In genomic region chr7:29190349-29191045, GRCh38 we compare ENCODE assay signal across 11 cellular contexts. TPM values are rescaled to one million over a fixed set of nuclear protein-coding genes. Genes with fewer than 3 reads are reported as not detected.
DNase-seq lines count a peak whose midpoint lies in the region; ATAC-seq and TF ChIP-seq lines count a peak whose summit lies in the region.
"Had no signal": no experiment of that assay in that cellular context is flagged by ENCODE, and none has a peak within 500 bp of the region (broad histone marks: within the 10 kb centered on the region; RNA-seq: fewer than 3 reads in every experiment).

No MANE protein-coding gene starts in this region.

- H3K36me3 ChIP-seq in HUES6 (ENCODE audit: control insufficient read depth, insufficient read depth, low read length): no peaks in the 10 kb centered on the region
- no peaks in the 10 kb centered on the region for H3K36me3 ChIP-seq in endodermal cell (ENCODE audit: control insufficient read depth, insufficient read depth, low read length)
- H3K36me3 ChIP-seq in smooth muscle cell (ENCODE audit: low read depth): no peaks in the 10 kb centered on the region
- H3K36me3 ChIP-seq: sigmoid colon had no signal

- H3K4me1 Mint-ChIP-seq in endodermal cell: peaks cover 48% of the 10 kb centered on the region

- H3K79me2 ChIP-seq in smooth muscle cell (ENCODE audit: low read depth): no peaks in the 10 kb centered on the region

- peak overlapping the region; percentile 68 for H2AFZ ChIP-seq in smooth muscle cell (ENCODE audit: low read depth)

- peak overlapping the region; percentile 81 for H3K4me2 ChIP-seq in smooth muscle cell

- H3K27me3 ChIP-seq in HUES6 (ENCODE audit: control insufficient read depth, insufficient read depth, low read length): peaks cover 50% of the 10 kb centered on the region
- H3K27me3 ChIP-seq in endodermal cell (ENCODE audit: control insufficient read depth, insufficient read depth, low read length, poor library complexity, severe bottlenecking): peaks cover 28% of the 10 kb centered on the region
- H3K27me3 ChIP-seq in smooth muscle cell (ENCODE audit: low read depth): peaks cover 36% of the 10 kb centered on the region

- ATAC-seq in GM19467 (IDR thresholded peaks at IDR 0.05; ENCODE audit: unreplicated experiment) (no peak), GM19452 (IDR thresholded peaks at IDR 0.05; ENCODE audit: unreplicated experiment) (no peak)

- DNase-seq in NCI-H2227 (lab: John Stamatoyannopoulos, UW; ENCODE audit: unreplicated experiment): peak; percentile 39
- no peak for DNase-seq in endodermal cell
- DNase-seq in smooth muscle cell (lab: John Stamatoyannopoulos, UW; ENCODE audit: unreplicated experiment): no peak
- no peak for DNase-seq in cerebellar cortex (ENCODE audit: low spot score)
- DNase-seq: naive B cell had no signal

- peak overlapping the region; percentile 84 for H3K27ac Mint-ChIP-seq in endodermal cell
- H3K27ac Mint-ChIP-seq: dendritic cell treated with granulocyte-macrophage colony-stimulating factor and Interleukin-4, amounts not matched to agents 40 ng/mL and 50 ng/mL, for 4 days had no signal

- no peaks in the 10 kb centered on the region for H3K9me3 Mint-ChIP-seq in endodermal cell
- H3K9me3 Mint-ChIP-seq: dendritic cell treated with granulocyte-macrophage colony-stimulating factor and Interleukin-4, amounts not matched to agents 40 ng/mL and 50 ng/mL, for 4 days; naive B cell had no signal

- H3K27ac ChIP-seq in HUES6 (ENCODE audit: low read depth, low read length) (no peak overlapping the region), endodermal cell (ENCODE audit: low read depth, low read length) (no peak overlapping the region), smooth muscle cell (ENCODE audit: low read depth) (no peak overlapping the region)
- H3K27ac ChIP-seq: C4-2B, sigmoid colon had no signal

- no peaks in the 10 kb centered on the region for H3F3A ChIP-seq in smooth muscle cell (ENCODE audit: low read depth)

- H3K9me3 ChIP-seq in HUES6 (ENCODE audit: control insufficient read depth, insufficient read depth, low read depth, low read length): no peaks in the 10 kb centered on the region
- H3K9me3 ChIP-seq in endodermal cell (ENCODE audit: control insufficient read depth, low read length): no peaks in the 10 kb centered on the region
- H3K9me3 ChIP-seq in smooth muscle cell (replicated peaks; ENCODE audit: low read depth): no peaks in the 10 kb centered on the region
- H3K9me3 ChIP-seq: sigmoid colon had no signal

- H3K4me1 ChIP-seq in HUES6 (ENCODE audit: control insufficient read depth, insufficient read depth, low read length): peaks cover 28% of the 10 kb centered on the region
- peaks cover 14% of the 10 kb centered on the region for H3K4me1 ChIP-seq in endodermal cell (ENCODE audit: control insufficient read depth, insufficient read depth, low read length)
- peaks cover 10% of the 10 kb centered on the region for H3K4me1 ChIP-seq in smooth muscle cell (ENCODE audit: low read depth)

- peak overlapping the region; percentile 32 for H3K4me3 Mint-ChIP-seq in endodermal cell
- H3K4me3 Mint-ChIP-seq: dendritic cell treated with granulocyte-macrophage colony-stimulating factor and Interleukin-4, amounts not matched to agents 40 ng/mL and 50 ng/mL, for 4 days had no signal

- H3K4me3 ChIP-seq in HUES6 (ENCODE audit: low read depth, low read length) (peak overlapping the region; percentile 6), endodermal cell (ENCODE audit: low read length) (peak overlapping the region; percentile 16), smooth muscle cell (no peak overlapping the region)
- H3K4me3 ChIP-seq: sigmoid colon had no signal

- H3K27me3 Mint-ChIP-seq in endodermal cell (ENCODE audit: insufficient read depth): peaks cover 36% of the 10 kb centered on the region

- H4K20me1 ChIP-seq in smooth muscle cell (ENCODE audit: low read depth): no peaks in the 10 kb centered on the region

- TF ChIP-seq CTCF in endodermal cell (conservative IDR thresholded peaks at IDR 0.05): no peak
- TF ChIP-seq CTCF in smooth muscle cell (IDR thresholded peaks at IDR 0.05; ENCODE audit: borderline replicate concordance, insufficient read depth, poor library complexity, severe bottlenecking): no peak

- no peaks in the 10 kb centered on the region for H3K36me3 Mint-ChIP-seq in endodermal cell (ENCODE audit: low read depth)
- H3K36me3 Mint-ChIP-seq: naive B cell had no signal

- H3K9ac ChIP-seq in HUES6 (ENCODE audit: low read length) (no peak overlapping the region), endodermal cell (ENCODE audit: extremely low read depth, low read length, poor library complexity, severe bottlenecking) (no peak overlapping the region), smooth muscle cell (ENCODE audit: low read depth) (no peak overlapping the region)

- 34% methylated on average over 5 of the region's 5 CpGs; no CpG with 5 or more reads in 1 of the 2 experiments for WGBS in endodermal cell (ENCODE audit: insufficient coverage in 1 of 2, insufficient read length in 1 of 2), 2 experiments
- 42% methylated on average over 5 of the region's 5 CpGs for WGBS in smooth muscle cell (ENCODE audit: low lambda C conversion rate)

RNA-seq across cellular contexts. Expression of gene CHN2, which starts 4.1 kb away (rescaled TPM):
- total RNA-seq in endodermal cell (10 to 100 TPM; 14.0 to 14.1 TPM), smooth muscle cell (14.0 and 20.7 TPM in 2 replicates)
- polyA plus RNA-seq in endodermal cell (2013, experiment 1 of 2): 7.4 TPM
- 7.4 TPM for polyA plus RNA-seq in endodermal cell (2013, experiment 2 of 2)
- 7.4 and 15.7 TPM in 2 replicates for polyA plus RNA-seq in smooth muscle cell

RNA-seq across cellular contexts. Expression of gene CPVL, which starts 44.2 kb away (rescaled TPM):
- total RNA-seq in endodermal cell (10 to 100 TPM; 32.4 to 53.3 TPM), smooth muscle cell (18.7 and 29.8 TPM in 2 replicates)
- polyA plus RNA-seq in endodermal cell (2013, experiment 1 of 2): 21.3 TPM
- 20.9 TPM for polyA plus RNA-seq in endodermal cell (2013, experiment 2 of 2)
- polyA plus RNA-seq in smooth muscle cell: 7.2 and 20.8 TPM in 2 replicates
